ENCODE assay signal across 25 cellular contexts in genomic region chr19:53165691-53166091, GRCh38. TPM values are rescaled to one million over a fixed set of nuclear protein-coding genes. Genes with fewer than 3 reads are reported as not detected.
"Had no signal": no experiment of that assay in that cellular context is flagged by ENCODE, and none has a peak within 500 bp of the region (broad histone marks: within the 10 kb centered on the region; RNA-seq: fewer than 3 reads in every experiment).

No MANE protein-coding gene starts in this region.

- FAIRE-seq: endometrium, frontal cortex had no signal

- H3K27ac ChIP-seq: left lung, ovary, psoas muscle, skin epidermis, spleen, suprapubic skin, vagina had no signal

- ATAC-seq: effector memory CD8-positive, alpha-beta T cell; left cardiac atrium; left lung; naive thymus-derived CD8-positive, alpha-beta T cell; psoas muscle; right cardiac atrium; stimulated activated memory B cell treated with anti-CD40 and anti-IgM and Interleukin-4, amounts not matched to agents 10 μg/mL and 1 μg/mL and 100 μg/mL, for 72 hours had no signal

- H3K27me3 ChIP-seq: left lung, ovary, spleen, suprapubic skin, vagina had no signal

- H3K27me3 Mint-ChIP-seq: naive thymus-derived CD8-positive, alpha-beta T cell; stimulated activated memory B cell treated with anti-CD40 and anti-IgM and Interleukin-4, amounts not matched to agents 10 μg/mL and 1 μg/mL and 100 μg/mL, for 72 hours; stimulated activated naive CD8-positive, alpha-beta T cell treated with anti-CD3 and anti-CD28 coated beads, Interleukin-15, Interleukin-2, amounts not matched to agents 100 ng/mL and 50 ng/mL, for 24 hours had no signal

- H3K4me1 ChIP-seq: left lung, psoas muscle, spleen, suprapubic skin, vagina had no signal

- H3K27ac Mint-ChIP-seq: effector memory CD8-positive, alpha-beta T cell; naive thymus-derived CD8-positive, alpha-beta T cell; nephron progenitor cell; stimulated activated memory B cell treated with anti-CD40 and anti-IgM and Interleukin-4, amounts not matched to agents 10 μg/mL and 1 μg/mL and 100 μg/mL, for 72 hours; stimulated activated naive CD8-positive, alpha-beta T cell treated with anti-CD3 and anti-CD28 coated beads, Interleukin-15, Interleukin-2, amounts not matched to agents 100 ng/mL and 50 ng/mL, for 24 hours had no signal

- H3K4me3 ChIP-seq: left lung, ovary, psoas muscle, skin epidermis, spleen, suprapubic skin, vagina had no signal

- H3K36me3 ChIP-seq: ovary had no signal

- DNase-seq: cortex of kidney; effector memory CD8-positive, alpha-beta T cell; hypothalamus; left cardiac atrium; left lung; mesenchymal stem cell; midbrain; naive thymus-derived CD8-positive, alpha-beta T cell; nephron progenitor cell; occipital lobe; ovary; posterior cingulate gyrus; psoas muscle; right cardiac atrium; spleen; stimulated activated CD4-positive, alpha-beta T cell treated with anti-CD3 and anti-CD28 coated beads, Interleukin-4, amount 100 ng/mL, for 4 hours; trophoblast cell had no signal

- H3K4me3 Mint-ChIP-seq: effector memory CD8-positive, alpha-beta T cell; naive thymus-derived CD8-positive, alpha-beta T cell; nephron progenitor cell; stimulated activated memory B cell treated with anti-CD40 and anti-IgM and Interleukin-4, amounts not matched to agents 10 μg/mL and 1 μg/mL and 100 μg/mL, for 72 hours; stimulated activated naive CD8-positive, alpha-beta T cell treated with anti-CD3 and anti-CD28 coated beads, Interleukin-15, Interleukin-2, amounts not matched to agents 100 ng/mL and 50 ng/mL, for 24 hours had no signal

- H3K4me1 Mint-ChIP-seq: naive thymus-derived CD8-positive, alpha-beta T cell; nephron progenitor cell; stimulated activated memory B cell treated with anti-CD40 and anti-IgM and Interleukin-4, amounts not matched to agents 10 μg/mL and 1 μg/mL and 100 μg/mL, for 72 hours had no signal

RNA-seq across cellular contexts. Expression of gene ZNF665, which starts 27.5 kb away (rescaled TPM):
- total RNA-seq: myocyte had no signal
